Comparison of ENCODE assay signal across 18 cellular contexts in genomic region chr2:187379869-187380268, GRCh38.
DNase-seq lines count a peak whose midpoint lies in the region; ATAC-seq, FAIRE-seq and TF ChIP-seq lines count a peak whose summit lies in the region.
"Had no signal": no experiment of that assay in that cellular context is flagged by ENCODE, and none has a peak within 500 bp of the region (broad histone marks: within the 10 kb centered on the region; RNA-seq: fewer than 3 reads in every experiment).

No MANE protein-coding gene starts in this region.

- no peak overlapping the region for H4K5ac ChIP-seq in H1 (ENCODE audit: insufficient read length, low read depth, low read length)

- H3K9me2 ChIP-seq in SK-N-SH: no peaks in the 10 kb centered on the region

- no peaks in the 10 kb centered on the region for H3K23me2 ChIP-seq in H1 (ENCODE audit: low read depth, low read length)

- TF ChIP-seq EP300 in SK-N-SH (IDR thresholded peaks at IDR 0.05; ENCODE audit: borderline replicate concordance in 1 of 2, low read depth in 1 of 2, low read length in 1 of 2) (no peak), H1 (IDR thresholded peaks at IDR 0.05; ENCODE audit: borderline replicate concordance in 1 of 2, low read depth in 2 of 2, low read length in 2 of 2) (no peak)

- H3K27ac ChIP-seq in SK-N-SH (ENCODE audit: low read depth in 2 of 2, low read length in 1 of 2) (no peak overlapping the region), H1 (ENCODE audit: low read depth, low read length) (no peak overlapping the region)
- H3K27ac ChIP-seq: 22Rv1, A549, C4-2B had no signal

- H3K4ac ChIP-seq in H1 (replicated peaks; ENCODE audit: insufficient read length, low read depth, low read length): no peak overlapping the region

- no peak overlapping the region for H3K14ac ChIP-seq in H1 (ENCODE audit: insufficient read length)

- ATAC-seq in SK-N-SH treated with all-trans-retinoic acid at 6 μM for 48 hours: no peak
- no peak for ATAC-seq in GM19395 (IDR thresholded peaks at IDR 0.05; ENCODE audit: unreplicated experiment)
- ATAC-seq in HG03196 (IDR thresholded peaks at IDR 0.05; ENCODE audit: unreplicated experiment): no peak
- ATAC-seq: A549, K562 had no signal

- no peak overlapping the region for H3K4me2 ChIP-seq in SK-N-SH
- no peak overlapping the region for H3K4me2 ChIP-seq in H1 (ENCODE audit: insufficient read depth in 1 of 2, low read depth in 2 of 2, low read length in 2 of 2)
- H3K4me2 ChIP-seq: A549 had no signal

- no peak overlapping the region for H3K23ac ChIP-seq in H1 (ENCODE audit: insufficient read length)

- H4K20me1 ChIP-seq in SK-N-SH (ENCODE audit: insufficient read depth): no peaks in the 10 kb centered on the region
- no peaks in the 10 kb centered on the region for H4K20me1 ChIP-seq in H1 (replicated peaks in 1 of 2; ENCODE audit: control insufficient read depth in 1 of 2, insufficient read depth in 2 of 2, low read length in 2 of 2)

- H3K9me3 ChIP-seq in SK-N-SH: no peaks in the 10 kb centered on the region
- no peaks in the 10 kb centered on the region for H3K9me3 ChIP-seq in H1 (ENCODE audit: insufficient read depth in 2 of 2, low read depth in 1 of 2, low read length in 1 of 2)
- H3K9me3 ChIP-seq: A549, Caco-2 had no signal

- no peak overlapping the region for H2BK120ac ChIP-seq in H1 (replicated peaks; ENCODE audit: low read depth, low read length)

- FAIRE-seq in H1 (lab: Jason Lieb, UNC): peak; percentile 19
- FAIRE-seq: A549, HTR-8/SVneo, K562 had no signal

- H3K79me1 ChIP-seq in H1 (ENCODE audit: low read depth, low read length): no peaks in the 10 kb centered on the region

- H4K91ac ChIP-seq in H1 (replicated peaks; ENCODE audit: insufficient read length, low read length): no peak overlapping the region

- H3K4me3 ChIP-seq in SK-N-SH (ENCODE audit: low read depth in 2 of 2, low read length in 1 of 2) (no peak overlapping the region), H1 (ENCODE audit: extremely low read depth in 1 of 4, insufficient read depth in 2 of 4, low read depth in 3 of 4, low read length in 4 of 4) (no peak overlapping the region)
- H3K4me3 ChIP-seq: A549, K562 had no signal

- no peak overlapping the region for H2BK5ac ChIP-seq in H1 (ENCODE audit: low read depth, low read length)

- no peak overlapping the region for H3K18ac ChIP-seq in H1 (ENCODE audit: extremely low read depth, low read length)

- H3K36me3 ChIP-seq in SK-N-SH (replicated peaks in 1 of 2; ENCODE audit: control insufficient read depth in 1 of 2, insufficient read depth in 2 of 2, low read length in 1 of 2) (no peaks in the 10 kb centered on the region), H1 (ENCODE audit: control insufficient read depth in 2 of 4, insufficient read depth in 4 of 4, low read length in 3 of 4) (no peaks in the 10 kb centered on the region)

- WGBS in SK-N-SH (ENCODE audit: low lambda C conversion rate): 83% methylated on average over 3 of the region's 3 CpGs
- WGBS in H1 (ENCODE audit: extremely low coverage in 1 of 2, insufficient coverage in 1 of 2, insufficient read length in 1 of 2, insufficient replicate concordance in 2 of 2, low coverage in 1 of 2, low lambda C conversion rate in 2 of 2, missing lambda C conversion rate in 1 of 2), 2 experiments: 86% methylated on average over 3 of the region's 3 CpGs; no CpG with 5 or more reads in 1 of the 2 experiments

- H3K56ac ChIP-seq in H1 (replicated peaks; ENCODE audit: insufficient read length, low read depth, low read length): no peak overlapping the region

- H3K79me2 ChIP-seq in SK-N-SH (ENCODE audit: insufficient read depth): no peaks in the 10 kb centered on the region
- H3K79me2 ChIP-seq in H1 (ENCODE audit: control insufficient read depth in 1 of 2, insufficient read depth in 2 of 2, low read length in 2 of 2): no peaks in the 10 kb centered on the region

- H3K9ac ChIP-seq in SK-N-SH: no peak overlapping the region
- H3K9ac ChIP-seq in H1 (replicated peaks in 1 of 4; ENCODE audit: extremely low read depth in 1 of 4, low read depth in 3 of 4, low read length in 3 of 4): no peak overlapping the region

- no peak for TF ChIP-seq CTCF in SK-N-SH (IDR thresholded peaks at IDR 0.05)
- no peak for TF ChIP-seq CTCF in H1 (IDR thresholded peaks at IDR 0.05; ENCODE audit: control extremely low read depth in 1 of 3, insufficient read depth in 1 of 3, low read depth in 1 of 3, low read length in 3 of 3)

- peak overlapping the region; percentile 25; the same call in 1 of the 2 replicates for H2AFZ ChIP-seq in SK-N-SH (ENCODE audit: low read depth)
- H2AFZ ChIP-seq in H1 (ENCODE audit: low read length): no peak overlapping the region

- no peak for DNase-seq in SK-N-SH
- DNase-seq in H1 (ENCODE audit: low read depth in 1 of 2, low spot score in 2 of 2): no peak
- DNase-seq in iPS-NIHi11 (ENCODE audit: low spot score): peak; percentile 10
- no peak for DNase-seq in stimulated activated CD4-positive, alpha-beta T cell treated with anti-CD3 and anti-CD28 coated beads, Interleukin-12 subunit alpha, Interleukin-12 subunit beta, amount 100 ng/mL, for 4 hours
- DNase-seq in hepatic stellate cell (ENCODE audit: low spot score): no peak
- DNase-seq: AML-193; Caco-2; CD4-positive, alpha-beta T cell; HCEC 1CT; IMR-90 had no signal

- POLR2A ChIA-PET in SK-N-SH (lab: Yijun Ruan, JAX): no interaction called here
- POLR2A ChIA-PET in H1 (lab: Charles Lee; ENCODE audit: partially characterized antibody): no interaction called here

- H2BK12ac ChIP-seq in H1 (ENCODE audit: low read depth, low read length): no peak overlapping the region

- H2BK15ac ChIP-seq in H1 (ENCODE audit: low read length): no peak overlapping the region

- no peak overlapping the region for H2BK20ac ChIP-seq in H1 (ENCODE audit: low read length)

- no peaks in the 10 kb centered on the region for H3F3A ChIP-seq in SK-N-SH (replicated peaks; ENCODE audit: insufficient read depth)

- H3K27me3 ChIP-seq in SK-N-SH (ENCODE audit: insufficient read depth): no peaks in the 10 kb centered on the region
- peaks cover 0 to under 1% (median 0%) of the 10 kb centered on the region in 4 experiments; a peak in 1 of 7 replicates for H3K27me3 ChIP-seq in H1 (replicated peaks in 1 of 4; ENCODE audit: control insufficient read depth in 3 of 4, extremely low read depth in 1 of 4, insufficient read depth in 3 of 4, low read length in 3 of 4)

- TF ChIP-seq RAD21 in SK-N-SH (IDR thresholded peaks at IDR 0.05; ENCODE audit: low read length): no peak
- TF ChIP-seq RAD21 in H1 (IDR thresholded peaks at IDR 0.05 in 1 of 2, conservative IDR thresholded peaks at IDR 0.05 in 1 of 2; ENCODE audit: low read depth in 2 of 2, low read length in 2 of 2): no peak

- CTCF ChIA-PET in SK-N-SH (lab: Yijun Ruan, JAX) (no interaction called here), H1 (lab: Charles Lee; ENCODE audit: partially characterized antibody) (interaction anchor here (0.6 to 1.0 kb wide), 2 partner anchors 16 to 1070 kb away, joined by 3 read pairs; no protein-coding TSS in a partner anchor)

- no peak overlapping the region for H4K8ac ChIP-seq in H1 (ENCODE audit: extremely low read depth, insufficient read depth, low read length)

- no peak for TF ChIP-seq POLR2A in H1 (IDR thresholded peaks at IDR 0.05; ENCODE audit: control extremely low read depth in 1 of 2, low read depth in 2 of 2, low read length in 2 of 2)

- no peak overlapping the region for H2AK5ac ChIP-seq in H1 (ENCODE audit: low read depth, low read length)

- H3K4me1 ChIP-seq in SK-N-SH (ENCODE audit: control insufficient read depth in 1 of 2, insufficient read depth in 2 of 2, low read depth in 1 of 2, low read length in 1 of 2) (no peaks in the 10 kb centered on the region; a peak in 1 of 4 replicates), H1 (replicated peaks in 1 of 4; ENCODE audit: control insufficient read depth in 3 of 4, insufficient read depth in 4 of 4, low read length in 3 of 4) (no peaks in the 10 kb centered on the region)
- H3K4me1 ChIP-seq: A549, Caco-2 had no signal

TF ChIP-seq in SK-N-SH, 30 proteins besides CTCF, POLR2A, EP300 and RAD21 (continues in another document):
- TF ChIP-seq GATA2 (CRISPR knock-in tag; IDR thresholded peaks at IDR 0.05): no peak

TF ChIP-seq in SK-N-SH treated with all-trans-retinoic acid at 6 μM for 48 hours, 23 proteins besides CTCF, POLR2A, EP300 and RAD21 (continues in another document):
- TF ChIP-seq, protein P1, sequence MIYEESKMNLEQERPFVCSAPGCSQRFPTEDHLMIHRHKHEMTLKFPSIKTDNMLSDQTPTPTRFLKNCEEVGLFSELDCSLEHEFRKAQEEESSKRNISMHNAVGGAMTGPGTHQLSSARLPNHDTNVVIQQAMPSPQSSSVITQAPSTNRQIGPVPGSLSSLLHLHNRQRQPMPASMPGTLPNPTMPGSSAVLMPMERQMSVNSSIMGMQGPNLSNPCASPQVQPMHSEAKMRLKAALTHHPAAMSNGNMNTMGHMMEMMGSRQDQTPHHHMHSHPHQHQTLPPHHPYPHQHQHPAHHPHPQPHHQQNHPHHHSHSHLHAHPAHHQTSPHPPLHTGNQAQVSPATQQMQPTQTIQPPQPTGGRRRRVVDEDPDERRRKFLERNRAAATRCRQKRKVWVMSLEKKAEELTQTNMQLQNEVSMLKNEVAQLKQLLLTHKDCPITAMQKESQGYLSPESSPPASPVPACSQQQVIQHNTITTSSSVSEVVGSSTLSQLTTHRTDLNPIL (CRISPR knock-in tag; IDR thresholded peaks at IDR 0.05; ENCODE audit: low read depth): no peak
- no peak for TF ChIP-seq TCF4 (CRISPR knock-in tag; IDR thresholded peaks at IDR 0.05; ENCODE audit: borderline replicate concordance)

TF ChIP-seq in H1, 55 proteins besides CTCF, POLR2A, EP300 and RAD21 (continues in another document):
- TF ChIP-seq, protein P2, sequence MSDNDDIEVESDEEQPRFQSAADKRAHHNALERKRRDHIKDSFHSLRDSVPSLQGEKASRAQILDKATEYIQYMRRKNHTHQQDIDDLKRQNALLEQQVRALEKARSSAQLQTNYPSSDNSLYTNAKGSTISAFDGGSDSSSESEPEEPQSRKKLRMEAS (IDR thresholded peaks at IDR 0.05): no peak
- no peak for TF ChIP-seq SIX5 (IDR thresholded peaks at IDR 0.05; ENCODE audit: low read depth, low read length)
- no peak for TF ChIP-seq BACH1 (IDR thresholded peaks at IDR 0.05; ENCODE audit: low read length)
- TF ChIP-seq, protein P3, sequence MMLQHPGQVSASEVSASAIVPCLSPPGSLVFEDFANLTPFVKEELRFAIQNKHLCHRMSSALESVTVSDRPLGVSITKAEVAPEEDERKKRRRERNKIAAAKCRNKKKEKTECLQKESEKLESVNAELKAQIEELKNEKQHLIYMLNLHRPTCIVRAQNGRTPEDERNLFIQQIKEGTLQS (IDR thresholded peaks at IDR 0.05; ENCODE audit: insufficient read depth, low read depth, low read length): no peak
- no peak for TF ChIP-seq YY1 (IDR thresholded peaks at IDR 0.05; ENCODE audit: low read depth, low read length)
- TF ChIP-seq BRCA1 (IDR thresholded peaks at IDR 0.05; ENCODE audit: low read depth, low read length): no peak
- TF ChIP-seq RNF2 (IDR thresholded peaks at IDR 0.05; ENCODE audit: borderline replicate concordance, low read depth, low read length, missing control alignments, poor library complexity, severe bottlenecking): no peak
- TF ChIP-seq CEBPB (IDR thresholded peaks at IDR 0.05; ENCODE audit: low read depth, low read length): no peak
- no peak for TF ChIP-seq NANOG (IDR thresholded peaks at IDR 0.05; ENCODE audit: insufficient read depth, low read depth, low read length, poor library complexity, severe bottlenecking)
- no peak for TF ChIP-seq KDM5A (IDR thresholded peaks at IDR 0.05; ENCODE audit: low read length)
